8 cellular contexts compared by ENCODE assay signal in genomic region chr1:32334274-32334861, GRCh38. TPM values are rescaled to one million over a fixed set of nuclear protein-coding genes. Genes with fewer than 3 reads are reported as not detected.
A peak's percentile ranks its signal among the peaks of the same experiment; 100 is the strongest.
DNase-seq lines count a peak whose midpoint lies in the region; FAIRE-seq and TF ChIP-seq lines count a peak whose summit lies in the region.

No MANE protein-coding gene starts in this region.

- FAIRE-seq in H1 (lab: Jason Lieb, UNC), result no peak

- no peak overlapping the region for H2BK20ac ChIP-seq in H1 (ENCODE audit: low read length)

- H4K8ac ChIP-seq in H1 (ENCODE audit: extremely low read depth, insufficient read depth, low read length), result peak overlapping the region; percentile 83; the same call in 1 of the 2 replicates

- POLR2A ChIA-PET in H1 (lab: Charles Lee; ENCODE audit: partially characterized antibody), result interaction anchor here (0.6 to 13.4 kb wide), 22 partner anchors 13 to 135 kb away, joined by 3 to 321 read pairs (median 6); partner anchors contain the start of genes BSDC1, CCDC28B, EIF3I and FAM167B

- H3K56ac ChIP-seq in H1 (replicated peaks; ENCODE audit: insufficient read length, low read depth, low read length), result no peak overlapping the region

- no peak overlapping the region for H2BK15ac ChIP-seq in H1 (ENCODE audit: low read length)

- CTCF ChIA-PET in H1 (lab: Charles Lee; ENCODE audit: partially characterized antibody), result interaction anchor here (1.0 to 1.2 kb wide), 3 partner anchors 18 to 119 kb away, joined by 3 to 4 read pairs (median 3); no protein-coding TSS in a partner anchor

- peak overlapping the region; percentile 85; the same call in 1 of the 2 replicates for H2AK5ac ChIP-seq in H1 (ENCODE audit: low read depth, low read length)

- H3K27ac ChIP-seq in OCI-LY3 (ENCODE audit: low read length), result no peak overlapping the region
- peak overlapping the region; percentile 92 for H3K27ac ChIP-seq in H1 (ENCODE audit: low read depth, low read length)
- peak overlapping the region; percentile 75 to 82 for H3K27ac ChIP-seq in prostate gland

- no peak overlapping the region for H2AFZ ChIP-seq in OCI-LY3 (ENCODE audit: low read depth, low read length)
- no peak overlapping the region for H2AFZ ChIP-seq in H1 (ENCODE audit: low read length)

- no peak overlapping the region for H2BK120ac ChIP-seq in H1 (replicated peaks; ENCODE audit: low read depth, low read length)

- H3K14ac ChIP-seq in H1 (ENCODE audit: insufficient read length), result no peak overlapping the region

- peak overlapping the region; percentile 61 for H3K4me3 ChIP-seq in GM08714 (ENCODE audit: low read length)
- H3K4me3 ChIP-seq in OCI-LY3 (ENCODE audit: low read length), result peak overlapping the region; percentile 97
- peak overlapping the region; percentile 92 to 94 (median 93) for H3K4me3 ChIP-seq in H1 (ENCODE audit: extremely low read depth in 1 of 4, insufficient read depth in 2 of 4, low read depth in 3 of 4, low read length in 4 of 4)
- H3K4me3 ChIP-seq in prostate gland, result peak overlapping the region; percentile 78 to 79

- peak overlapping the region; percentile 47 for H4K91ac ChIP-seq in H1 (replicated peaks; ENCODE audit: insufficient read length, low read length)

- H3K9ac ChIP-seq in OCI-LY3 (ENCODE audit: low read length) (peak overlapping the region; percentile 89), H1 (replicated peaks in 1 of 4; ENCODE audit: extremely low read depth in 1 of 4, low read depth in 3 of 4, low read length in 3 of 4) (peak overlapping the region in 3 of 4 experiments; percentile 86 to 91 (median 87); a peak in 6 of 7 replicates)

- H3K23ac ChIP-seq in H1 (ENCODE audit: insufficient read length), result no peak overlapping the region

- H2BK12ac ChIP-seq in H1 (ENCODE audit: low read depth, low read length), result no peak overlapping the region

- TF ChIP-seq RAD21 in H1 (IDR thresholded peaks at IDR 0.05 in 1 of 2, conservative IDR thresholded peaks at IDR 0.05 in 1 of 2; ENCODE audit: low read depth in 2 of 2, low read length in 2 of 2), result no peak

- H4K20me1 ChIP-seq in OCI-LY3 (ENCODE audit: insufficient read depth, low read length) (peaks cover 9% of the 10 kb centered on the region), H1 (replicated peaks in 1 of 2; ENCODE audit: control insufficient read depth in 1 of 2, insufficient read depth in 2 of 2, low read length in 2 of 2) (peaks cover 9 to 18% of the 10 kb centered on the region in 2 experiments)

- TF ChIP-seq POLR2A in H1 (IDR thresholded peaks at IDR 0.05; ENCODE audit: control extremely low read depth in 1 of 2, low read depth in 2 of 2, low read length in 2 of 2) (peak; percentile 79 to 89), prostate gland (IDR thresholded peaks at IDR 0.05) (no peak)

- H3K79me2 ChIP-seq in OCI-LY3 (ENCODE audit: low read length) (peaks cover 24% of the 10 kb centered on the region), H1 (ENCODE audit: control insufficient read depth in 1 of 2, insufficient read depth in 2 of 2, low read length in 2 of 2) (peaks cover 4 to 21% of the 10 kb centered on the region in 2 experiments; a peak in 3 of 4 replicates)

- H3K9me3 ChIP-seq in OCI-LY3 (ENCODE audit: insufficient read depth, low read length) (no peaks in the 10 kb centered on the region), H1 (ENCODE audit: insufficient read depth in 2 of 2, low read depth in 1 of 2, low read length in 1 of 2) (no peaks in the 10 kb centered on the region), prostate gland (no peaks in the 10 kb centered on the region)

- H3K23me2 ChIP-seq in H1 (ENCODE audit: low read depth, low read length), result peaks cover 10% of the 10 kb centered on the region; the same call in 1 of the 2 replicates

- peaks cover 48% of the 10 kb centered on the region for H3K4me1 ChIP-seq in OCI-LY3 (ENCODE audit: low read length)
- H3K4me1 ChIP-seq in H1 (replicated peaks in 1 of 4; ENCODE audit: control insufficient read depth in 3 of 4, insufficient read depth in 4 of 4, low read length in 3 of 4), result peaks cover 5 to 34% (median 25%) of the 10 kb centered on the region in 4 experiments
- H3K4me1 ChIP-seq in prostate gland (replicated peaks), result peaks cover 6% of the 10 kb centered on the region

- TF ChIP-seq CTCF in OCI-LY3 (IDR thresholded peaks at IDR 0.05; ENCODE audit: low read depth, low read length) (no peak), H1 (IDR thresholded peaks at IDR 0.05; ENCODE audit: control extremely low read depth in 1 of 3, insufficient read depth in 1 of 3, low read depth in 1 of 3, low read length in 3 of 3) (no peak), prostate gland (IDR thresholded peaks at IDR 0.05) (no peak)

- H3K36me3 ChIP-seq in OCI-LY3 (replicated peaks; ENCODE audit: low read depth, low read length) (peaks cover 8% of the 10 kb centered on the region), H1 (ENCODE audit: control insufficient read depth in 2 of 4, insufficient read depth in 4 of 4, low read length in 3 of 4) (peaks cover 12 to 56% (median 21%) of the 10 kb centered on the region in 4 experiments; a peak in 7 of 8 replicates), prostate gland (peaks cover 0 to 13% of the 10 kb centered on the region in 2 donors)

- H4K5ac ChIP-seq in H1 (ENCODE audit: insufficient read length, low read depth, low read length), result no peak overlapping the region

- intact Hi-C loops in prostate gland (cut with DNase I), result no loop called here

- DNase-seq in H1 (ENCODE audit: low read depth in 1 of 2, low spot score in 2 of 2) (no peak), prostate gland (ENCODE audit: low spot score) (no peak), HuH-7.5 (ENCODE audit: low spot score) (no peak), SIG-M5 treated with dmso at 0.1 percent for 504 hours (lab: John Stamatoyannopoulos, UW; ENCODE audit: unreplicated experiment) (no peak), NCI-H1436 treated with DMSO at 0.1 percent for 48 hours (lab: John Stamatoyannopoulos, UW) (no peak)
- DNase-seq in stimulated activated CD4-positive, alpha-beta T cell treated with anti-CD3 and anti-CD28 coated beads, Interleukin-2, amount 100 ng/mL, for 48 hours, result no peak

- no peak overlapping the region for H3K4ac ChIP-seq in H1 (replicated peaks; ENCODE audit: insufficient read length, low read depth, low read length)

- H3K27me3 ChIP-seq in OCI-LY3 (ENCODE audit: low read depth, low read length) (no peaks in the 10 kb centered on the region; the same call in 1 of the 2 replicates), H1 (replicated peaks in 1 of 4; ENCODE audit: control insufficient read depth in 3 of 4, extremely low read depth in 1 of 4, insufficient read depth in 3 of 4, low read length in 3 of 4) (peaks cover 0 to 7% (median 2%) of the 10 kb centered on the region in 4 experiments; a peak in 4 of 7 replicates), prostate gland (replicated peaks; ENCODE audit: insufficient read depth) (no peaks in the 10 kb centered on the region)

- H3K79me1 ChIP-seq in H1 (ENCODE audit: low read depth, low read length), result peaks cover 2% of the 10 kb centered on the region; the same call in 1 of the 2 replicates

- H3K18ac ChIP-seq in H1 (ENCODE audit: extremely low read depth, low read length), result no peak overlapping the region

- H2BK5ac ChIP-seq in H1 (ENCODE audit: low read depth, low read length), result peak overlapping the region; percentile 73; the same call in 1 of the 2 replicates

- H3K4me2 ChIP-seq in OCI-LY3 (ENCODE audit: low read length), result peak overlapping the region; percentile 94
- peak overlapping the region; percentile 83 to 93 for H3K4me2 ChIP-seq in H1 (ENCODE audit: insufficient read depth in 1 of 2, low read depth in 2 of 2, low read length in 2 of 2)

- TF ChIP-seq EP300 in H1 (IDR thresholded peaks at IDR 0.05; ENCODE audit: borderline replicate concordance in 1 of 2, low read depth in 2 of 2, low read length in 2 of 2), result no peak

- 64% methylated on average over 9 of the region's 9 CpGs; no CpG with 5 or more reads in 1 of the 2 experiments for WGBS in H1 (ENCODE audit: extremely low coverage in 1 of 2, insufficient coverage in 1 of 2, insufficient read length in 1 of 2, insufficient replicate concordance in 2 of 2, low coverage in 1 of 2, low lambda C conversion rate in 2 of 2, missing lambda C conversion rate in 1 of 2), 2 experiments
- 36% methylated on average over 9 of the region's 9 CpGs for WGBS in prostate gland

RNA-seq across cellular contexts. Expression of gene MARCKSL1, which starts 1.7 kb away (rescaled TPM):
- total RNA-seq in H1 (2021; fragmentation: NEBNext Ultra II Directional; extraction: Animal tissue kit (Norgen Biotek cat#: 25700)), result 536 and 557 TPM in 2 replicates
- 558 and 618 TPM in 2 replicates for polyA plus RNA-seq in H1 (2011; rRNA removed)
- polyA plus RNA-seq in H1 (2011; cell fraction: cytosol; rRNA removed), result 499 TPM
- 234 TPM for polyA plus RNA-seq in H1 (2011; cell fraction: nucleus; rRNA removed)
- 381 to 528 TPM (median 488 TPM) in 4 replicates for polyA plus RNA-seq in H1 (2012, experiment 1 of 2)
- 579 TPM for polyA plus RNA-seq in H1 (2012, experiment 2 of 2)
- 490 TPM for polyA plus RNA-seq in H1 (2013, experiment 1 of 2)
- 500 TPM for polyA plus RNA-seq in H1 (2013, experiment 2 of 2)
- polyA minus RNA-seq in H1 (2011; rRNA and poly(A)+ RNA removed), result 278 and 338 TPM in 2 replicates
- polyA minus RNA-seq in H1 (2011; cell fraction: cytosol; rRNA and poly(A)+ RNA removed), result 161 TPM
- polyA minus RNA-seq in H1 (2011; cell fraction: nucleus; rRNA and poly(A)+ RNA removed), result 161 TPM
- total RNA-seq in prostate gland, result 100 to 1,000 TPM; 144 to 243 TPM

RNA-seq across cellular contexts. Expression of gene FAM229A, which starts 27.9 kb away (rescaled TPM):
- 4.1 and 4.2 TPM in 2 replicates for total RNA-seq in H1 (2021; fragmentation: NEBNext Ultra II Directional; extraction: Animal tissue kit (Norgen Biotek cat#: 25700))
- 4.2 and 7.5 TPM in 2 replicates for polyA plus RNA-seq in H1 (2011; rRNA removed)
- 6.3 TPM for polyA plus RNA-seq in H1 (2011; cell fraction: cytosol; rRNA removed)
- 19.5 TPM for polyA plus RNA-seq in H1 (2011; cell fraction: nucleus; rRNA removed)
- polyA plus RNA-seq in H1 (2012, experiment 1 of 2), result 3.5 to 5.0 TPM (median 4.1 TPM) in 4 replicates
- polyA plus RNA-seq in H1 (2012, experiment 2 of 2), result 4.7 TPM
- polyA plus RNA-seq in H1 (2013, experiment 1 of 2), result 3.7 TPM
- 2.8 TPM for polyA plus RNA-seq in H1 (2013, experiment 2 of 2)
- 1.7 and 2.6 TPM in 2 replicates for polyA minus RNA-seq in H1 (2011; rRNA and poly(A)+ RNA removed)
- polyA minus RNA-seq in H1 (2011; cell fraction: cytosol; rRNA and poly(A)+ RNA removed), result 1.0 TPM
- 5.4 TPM for polyA minus RNA-seq in H1 (2011; cell fraction: nucleus; rRNA and poly(A)+ RNA removed)
- total RNA-seq in prostate gland, result 10 to 100 TPM in 1 of 2 donors, 1 to 10 TPM in 1; 8.5 to 24.2 TPM

RNA-seq across cellular contexts. Expression of gene TSSK3, which starts 28.0 kb away (rescaled TPM):
- total RNA-seq in H1 (2021; fragmentation: NEBNext Ultra II Directional; extraction: Animal tissue kit (Norgen Biotek cat#: 25700)), result 1.2 and 1.5 TPM in 2 replicates
- 1.2 and 1.9 TPM in 2 replicates for polyA plus RNA-seq in H1 (2011; rRNA removed)
- 1.1 TPM for polyA plus RNA-seq in H1 (2011; cell fraction: cytosol; rRNA removed)
- 2.3 TPM for polyA plus RNA-seq in H1 (2011; cell fraction: nucleus; rRNA removed)
- polyA plus RNA-seq in H1 (2012, experiment 1 of 2), result 1.1 to 2.7 TPM (median 2.0 TPM) in 4 replicates
- polyA plus RNA-seq in H1 (2012, experiment 2 of 2), result 0.75 TPM
- polyA plus RNA-seq in H1 (2013, experiment 1 of 2), result 0.97 TPM
- polyA plus RNA-seq in H1 (2013, experiment 2 of 2), result 1.8 TPM
- polyA minus RNA-seq in H1 (2011; rRNA and poly(A)+ RNA removed), result 0.76 and 1.2 TPM in 2 replicates
- not detected for polyA minus RNA-seq in H1 (2011; cell fraction: cytosol; rRNA and poly(A)+ RNA removed)
- 2.7 TPM for polyA minus RNA-seq in H1 (2011; cell fraction: nucleus; rRNA and poly(A)+ RNA removed)
- total RNA-seq in prostate gland, result 1 to 10 TPM in 1 of 2 donors, not detected in 1; 7.0 TPM

RNA-seq across cellular contexts. Expression of gene HDAC1, which starts 42.5 kb away (rescaled TPM):
- total RNA-seq in H1 (2021; fragmentation: NEBNext Ultra II Directional; extraction: Animal tissue kit (Norgen Biotek cat#: 25700)), result 111 and 112 TPM in 2 replicates
- polyA plus RNA-seq in H1 (2011; rRNA removed), result 98.6 and 125 TPM in 2 replicates
- 167 TPM for polyA plus RNA-seq in H1 (2011; cell fraction: cytosol; rRNA removed)
- 117 TPM for polyA plus RNA-seq in H1 (2011; cell fraction: nucleus; rRNA removed)
- 163 to 210 TPM (median 188 TPM) in 4 replicates for polyA plus RNA-seq in H1 (2012, experiment 1 of 2)
- 40.2 TPM for polyA plus RNA-seq in H1 (2012, experiment 2 of 2)
- 75.4 TPM for polyA plus RNA-seq in H1 (2013, experiment 1 of 2)
- polyA plus RNA-seq in H1 (2013, experiment 2 of 2), result 69.8 TPM
- polyA minus RNA-seq in H1 (2011; rRNA and poly(A)+ RNA removed), result 167 and 243 TPM in 2 replicates
- polyA minus RNA-seq in H1 (2011; cell fraction: cytosol; rRNA and poly(A)+ RNA removed), result 62.5 TPM
- polyA minus RNA-seq in H1 (2011; cell fraction: nucleus; rRNA and poly(A)+ RNA removed), result 104 TPM
- total RNA-seq in prostate gland, result 10 to 100 TPM; 85.8 to 98.0 TPM

RNA-seq across cellular contexts. Expression of gene BSDC1, which starts 59.9 kb away (rescaled TPM):
- total RNA-seq in H1 (2021; fragmentation: NEBNext Ultra II Directional; extraction: Animal tissue kit (Norgen Biotek cat#: 25700)), result 40.7 and 42.9 TPM in 2 replicates
- 23.3 and 24.8 TPM in 2 replicates for polyA plus RNA-seq in H1 (2011; rRNA removed)
- polyA plus RNA-seq in H1 (2011; cell fraction: cytosol; rRNA removed), result 33.0 TPM
- 50.6 TPM for polyA plus RNA-seq in H1 (2011; cell fraction: nucleus; rRNA removed)
- 31.2 to 34.6 TPM (median 32.6 TPM) in 4 replicates for polyA plus RNA-seq in H1 (2012, experiment 1 of 2)
- 27.9 TPM for polyA plus RNA-seq in H1 (2012, experiment 2 of 2)
- 29.6 TPM for polyA plus RNA-seq in H1 (2013, experiment 1 of 2)
- 27.2 TPM for polyA plus RNA-seq in H1 (2013, experiment 2 of 2)
- 33.0 and 33.3 TPM in 2 replicates for polyA minus RNA-seq in H1 (2011; rRNA and poly(A)+ RNA removed)
- polyA minus RNA-seq in H1 (2011; cell fraction: cytosol; rRNA and poly(A)+ RNA removed), result 19.5 TPM
- 33.1 TPM for polyA minus RNA-seq in H1 (2011; cell fraction: nucleus; rRNA and poly(A)+ RNA removed)
- total RNA-seq in prostate gland, result 100 to 1,000 TPM in 1 of 2 donors, 10 to 100 TPM in 1; 78.3 to 248 TPM
